19 cellular contexts compared by ENCODE assay signal in the genomic region with DNA sequence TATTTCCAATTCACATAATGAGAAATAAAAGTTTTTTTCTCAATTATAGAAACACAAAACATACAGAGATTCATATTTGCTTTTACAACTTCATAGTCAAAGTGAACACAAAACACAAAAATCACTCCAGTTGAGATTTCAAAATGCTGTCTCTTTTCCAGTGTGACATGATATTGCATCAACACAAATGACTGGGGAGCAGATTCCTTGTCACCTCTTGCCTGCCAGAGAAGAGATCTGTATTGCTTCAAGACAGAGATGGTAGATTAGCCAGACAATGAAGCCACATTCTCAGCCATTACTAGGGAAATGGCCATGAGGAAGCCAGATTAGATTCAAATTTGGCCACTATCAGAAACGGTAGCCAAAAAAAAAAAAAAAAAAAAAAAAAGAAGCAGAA.
"Had no signal": no experiment of that assay in that cellular context is flagged by ENCODE, and none has a peak within 500 bp of the region (broad histone marks: within the 10 kb centered on the region; RNA-seq: fewer than 3 reads in every experiment).

No MANE protein-coding gene starts in this region.

- H3K4me1 Mint-ChIP-seq: activated CD8-positive, alpha-beta memory T cell treated with anti-CD3 and anti-CD28 coated beads, Interleukin-2, amount 10 ng/mL, durations not matched to agents 7 days and 5 days; activated naive CD4-positive, alpha-beta T cell treated with anti-CD3 and anti-CD28 coated beads, Interleukin-2, amount 50 U/mL, for 24 hours; neural progenitor cell; stimulated activated naive CD8-positive, alpha-beta T cell treated with anti-CD3 and anti-CD28 coated beads, Interleukin-15, amount 100 ng/mL, for 72 hours had no signal

- ATAC-seq: activated CD8-positive, alpha-beta memory T cell treated with anti-CD3 and anti-CD28 coated beads, Interleukin-2, amount 10 ng/mL, durations not matched to agents 7 days and 5 days; esophagus mucosa; left ventricle myocardium superior; pancreas; stimulated activated naive CD8-positive, alpha-beta T cell treated with anti-CD3 and anti-CD28 coated beads, Interleukin-15, amount 100 ng/mL, for 72 hours had no signal

- H3K9me3 Mint-ChIP-seq: activated naive CD4-positive, alpha-beta T cell treated with anti-CD3 and anti-CD28 coated beads, Interleukin-2, amount 50 U/mL, for 24 hours; activated T-cell treated with anti-CD3 and anti-CD28 coated beads, Interleukin-2, amount 50 U/mL, for 24 hours; neural progenitor cell; stimulated activated naive CD8-positive, alpha-beta T cell treated with anti-CD3 and anti-CD28 coated beads, Interleukin-15, amount 100 ng/mL, for 72 hours had no signal

- DNase-seq: activated CD4-positive, alpha-beta T cell treated with anti-CD3 and anti-CD28 coated beads, Interleukin-2, amount 50 U/mL, for 48 hours; activated CD4-positive, CD25-positive, alpha-beta regulatory T cell treated with anti-CD3 and anti-CD28 coated beads, Interleukin-2, amount 50 U/mL, for 72 hours; activated CD8-positive, alpha-beta memory T cell treated with anti-CD3 and anti-CD28 coated beads, Interleukin-2, amount 10 ng/mL, durations not matched to agents 7 days and 5 days; activated effector memory CD4-positive, alpha-beta T cell treated with Interleukin-2 at 50 U/mL for 16 hours; activated T-cell treated with anti-CD3 and anti-CD28 coated beads, Interleukin-2, amount 50 U/mL, for 24 hours; amygdala; brain microvascular endothelial cell; cerebellar nuclear complex; hippocampal formation; kidney; left ventricle myocardium superior; pancreas; stimulated activated CD4-positive, alpha-beta T cell treated with anti-CD3 and anti-CD28 coated beads, Interleukin-12 subunit alpha, Interleukin-12 subunit beta, amount 100 ng/mL, for 4 hours; stimulated activated naive CD8-positive, alpha-beta T cell treated with anti-CD3 and anti-CD28 coated beads, Interleukin-15, amount 100 ng/mL, for 72 hours; T-helper 1 cell had no signal

- H3K4me1 ChIP-seq: neural progenitor cell, pancreas had no signal

- H3K4me3 Mint-ChIP-seq: activated CD8-positive, alpha-beta memory T cell treated with anti-CD3 and anti-CD28 coated beads, Interleukin-2, amount 10 ng/mL, durations not matched to agents 7 days and 5 days; activated naive CD4-positive, alpha-beta T cell treated with anti-CD3 and anti-CD28 coated beads, Interleukin-2, amount 50 U/mL, for 24 hours; activated T-cell treated with anti-CD3 and anti-CD28 coated beads, Interleukin-2, amount 50 U/mL, for 24 hours; neural progenitor cell; stimulated activated naive CD8-positive, alpha-beta T cell treated with anti-CD3 and anti-CD28 coated beads, Interleukin-15, amount 100 ng/mL, for 72 hours had no signal

- H3K27ac Mint-ChIP-seq: activated CD8-positive, alpha-beta memory T cell treated with anti-CD3 and anti-CD28 coated beads, Interleukin-2, amount 10 ng/mL, durations not matched to agents 7 days and 5 days; activated naive CD4-positive, alpha-beta T cell treated with anti-CD3 and anti-CD28 coated beads, Interleukin-2, amount 50 U/mL, for 24 hours; activated T-cell treated with anti-CD3 and anti-CD28 coated beads, Interleukin-2, amount 50 U/mL, for 24 hours; neural progenitor cell; stimulated activated naive CD8-positive, alpha-beta T cell treated with anti-CD3 and anti-CD28 coated beads, Interleukin-15, amount 100 ng/mL, for 72 hours had no signal

- H3K36me3 ChIP-seq: brain microvascular endothelial cell, neural progenitor cell, pancreas, thoracic aorta had no signal

- H3K27me3 Mint-ChIP-seq: activated CD8-positive, alpha-beta memory T cell treated with anti-CD3 and anti-CD28 coated beads, Interleukin-2, amount 10 ng/mL, durations not matched to agents 7 days and 5 days; activated naive CD4-positive, alpha-beta T cell treated with anti-CD3 and anti-CD28 coated beads, Interleukin-2, amount 50 U/mL, for 24 hours; activated T-cell treated with anti-CD3 and anti-CD28 coated beads, Interleukin-2, amount 50 U/mL, for 24 hours; stimulated activated naive CD8-positive, alpha-beta T cell treated with anti-CD3 and anti-CD28 coated beads, Interleukin-15, amount 100 ng/mL, for 72 hours had no signal

- H3K36me3 Mint-ChIP-seq: activated CD8-positive, alpha-beta memory T cell treated with anti-CD3 and anti-CD28 coated beads, Interleukin-2, amount 10 ng/mL, durations not matched to agents 7 days and 5 days; activated naive CD4-positive, alpha-beta T cell treated with anti-CD3 and anti-CD28 coated beads, Interleukin-2, amount 50 U/mL, for 24 hours; neural progenitor cell had no signal

- H3K9me3 ChIP-seq: thoracic aorta had no signal

- H3K4me3 ChIP-seq: neural progenitor cell, pancreas, thoracic aorta had no signal

- H3K27me3 ChIP-seq: brain microvascular endothelial cell, neural progenitor cell, pancreas had no signal
